9 cellular contexts compared by ENCODE assay signal in genomic region chr15:89114974-89115373, GRCh38. TPM values are rescaled to one million over a fixed set of nuclear protein-coding genes. Genes with fewer than 3 reads are reported as not detected.
DNase-seq lines count a peak whose midpoint lies in the region; FAIRE-seq and TF ChIP-seq lines count a peak whose summit lies in the region.
"Had no signal": no experiment of that assay in that cellular context is flagged by ENCODE, and none has a peak within 500 bp of the region (broad histone marks: within the 10 kb centered on the region; RNA-seq: fewer than 3 reads in every experiment).

No MANE protein-coding gene starts in this region.

- no peak overlapping the region for H3K27ac ChIP-seq in endothelial cell of umbilical vein (ENCODE audit: insufficient read depth, low read depth, low read length)
- peak overlapping the region; percentile 42 for H3K27ac ChIP-seq in osteoblast (ENCODE audit: low read depth, low read length)

- BruUV-seq in endothelial cell of umbilical vein (replicated peaks; lab: Mats Ljungman, UMichigan): no TSS peak

- no peaks in the 10 kb centered on the region for H3K9me3 Mint-ChIP-seq in activated CD4-positive, alpha-beta memory T cell treated with anti-CD3 and anti-CD28 coated beads, Interleukin-2, amount 10 ng/mL, durations not matched to agents 7 days and 5 days

- POLR2A ChIA-PET in endothelial cell of umbilical vein (lab: Charles Lee): interaction anchor here (0.8 kb wide), 1 partner anchor 10 kb away, joined by 3 read pairs; no protein-coding TSS in a partner anchor
- POLR2A ChIA-PET in activated CD4-positive, alpha-beta memory T cell treated with anti-CD3 and anti-CD28 coated beads, Interleukin-2, amount 10 ng/mL, durations not matched to agents 7 days and 5 days (lab: Charles Lee): interaction anchor here (0.8 to 1.7 kb wide), 2 partner anchors 15 to 27 kb away, joined by 3 to 5 read pairs; partner anchors contain the start of gene ABHD2

- TF ChIP-seq POLR2A in endothelial cell of umbilical vein (IDR thresholded peaks at IDR 0.05; ENCODE audit: low read depth, low read length): no peak

- H3K4me1 ChIP-seq in endothelial cell of umbilical vein (ENCODE audit: control insufficient read depth, extremely low read depth, insufficient read depth, low read length) (peaks cover 33% of the 10 kb centered on the region), osteoblast (ENCODE audit: insufficient read depth, low read length) (peaks cover 58% of the 10 kb centered on the region)

- no peaks in the 10 kb centered on the region for H3K79me2 ChIP-seq in endothelial cell of umbilical vein (ENCODE audit: control insufficient read depth, insufficient read depth, low read length)
- peaks cover 66% of the 10 kb centered on the region for H3K79me2 ChIP-seq in osteoblast (ENCODE audit: insufficient read depth, low read length)

- DNase-seq in GM03348 (ENCODE audit: low spot score) (peak; percentile 25), NCI-H526 treated with DMSO at 0.1 percent for 48 hours (lab: John Stamatoyannopoulos, UW) (peak; percentile 15), endothelial cell of umbilical vein (ENCODE audit: low read depth, low spot score) (peak; percentile 75), osteoblast (ENCODE audit: insufficient read length, low spot score, missing footprints) (no peak), NCI-H1930 (lab: John Stamatoyannopoulos, UW) (no peak), AML-193 (lab: John Stamatoyannopoulos, UW) (no peak)
- no peak for DNase-seq in activated CD4-positive, alpha-beta memory T cell treated with anti-CD3 and anti-CD28 coated beads, Interleukin-2, amount 10 ng/mL, durations not matched to agents 7 days and 5 days
- DNase-seq in activated naive CD4-positive, alpha-beta T cell treated with Interleukin-2 at 50 U/mL for 16 hours: no peak
- DNase-seq: activated CD4-positive, alpha-beta T cell treated with anti-CD3 and anti-CD28 coated beads, Interleukin-2, amount 50 U/mL, for 4 hours had no signal

- no peak overlapping the region for H3K27ac Mint-ChIP-seq in activated CD4-positive, alpha-beta memory T cell treated with anti-CD3 and anti-CD28 coated beads, Interleukin-2, amount 10 ng/mL, durations not matched to agents 7 days and 5 days

- no peak for FAIRE-seq in endothelial cell of umbilical vein (lab: Jason Lieb, UNC)

- H3K4me3 ChIP-seq in endothelial cell of umbilical vein (replicated peaks in 1 of 3; ENCODE audit: insufficient read depth in 1 of 3, low read depth in 1 of 3, low read length in 3 of 3): no peak overlapping the region
- no peak overlapping the region for H3K4me3 ChIP-seq in osteoblast (ENCODE audit: insufficient read depth, low read length)

- H3K9ac ChIP-seq in endothelial cell of umbilical vein (replicated peaks; ENCODE audit: extremely low read depth, insufficient read depth, low read length): no peak overlapping the region

- H3K36me3 ChIP-seq in endothelial cell of umbilical vein (ENCODE audit: control insufficient read depth in 2 of 2, extremely low read depth in 1 of 2, insufficient read depth in 2 of 2, low read length in 2 of 2) (peaks cover 4% of the 10 kb centered on the region in 2 experiments), osteoblast (ENCODE audit: insufficient read depth, low read length) (peaks cover 42% of the 10 kb centered on the region)

- no peaks in the 10 kb centered on the region for H3K9me1 ChIP-seq in endothelial cell of umbilical vein (replicated peaks; ENCODE audit: control insufficient read depth, extremely low read depth, insufficient read depth, low read length)

- peaks cover 46% of the 10 kb centered on the region for H3K36me3 Mint-ChIP-seq in activated CD4-positive, alpha-beta memory T cell treated with anti-CD3 and anti-CD28 coated beads, Interleukin-2, amount 10 ng/mL, durations not matched to agents 7 days and 5 days (ENCODE audit: low read depth)

- H3K4me2 ChIP-seq in endothelial cell of umbilical vein (ENCODE audit: insufficient read depth, low read length) (no peak overlapping the region), osteoblast (ENCODE audit: insufficient read depth, low read length) (no peak overlapping the region)

- CTCF ChIA-PET in endothelial cell of umbilical vein (lab: Charles Lee): interaction anchor here (1.1 to 4.2 kb wide), 10 partner anchors 10 to 63 kb away, joined by 3 to 14 read pairs (median 6); no protein-coding TSS in a partner anchor
- CTCF ChIA-PET in activated CD4-positive, alpha-beta memory T cell treated with anti-CD3 and anti-CD28 coated beads, Interleukin-2, amount 10 ng/mL, durations not matched to agents 7 days and 5 days (lab: Charles Lee): interaction anchor here (1.5 to 2.9 kb wide), 2 partner anchors 14 to 92 kb away, joined by 3 to 10 read pairs; no protein-coding TSS in a partner anchor

- H3K27me3 ChIP-seq in endothelial cell of umbilical vein (ENCODE audit: control insufficient read depth in 2 of 2, insufficient read depth in 2 of 2, low read length in 2 of 2) (no peaks in the 10 kb centered on the region), osteoblast (ENCODE audit: insufficient read depth, low read length) (no peaks in the 10 kb centered on the region)

- intact Hi-C loops in endothelial cell of umbilical vein (cut with micrococcal nuclease): no loop called here

- no peak overlapping the region for H3K4me3 Mint-ChIP-seq in activated CD4-positive, alpha-beta memory T cell treated with anti-CD3 and anti-CD28 coated beads, Interleukin-2, amount 10 ng/mL, durations not matched to agents 7 days and 5 days

- no peaks in the 10 kb centered on the region for H4K20me1 ChIP-seq in endothelial cell of umbilical vein (replicated peaks; ENCODE audit: control insufficient read depth, extremely low read depth, insufficient read depth, low read length)
- H4K20me1 ChIP-seq in osteoblast (ENCODE audit: insufficient read depth, low read length): peaks cover 2% of the 10 kb centered on the region

- H3K9me3 ChIP-seq in endothelial cell of umbilical vein (replicated peaks; ENCODE audit: control insufficient read depth, insufficient read depth, low read length) (no peaks in the 10 kb centered on the region), osteoblast (ENCODE audit: low read depth, low read length) (no peaks in the 10 kb centered on the region)

- H2AFZ ChIP-seq in endothelial cell of umbilical vein (ENCODE audit: low read depth, low read length): no peak overlapping the region
- no peak overlapping the region for H2AFZ ChIP-seq in osteoblast (ENCODE audit: low read length)

- TF ChIP-seq CTCF in endothelial cell of umbilical vein (IDR thresholded peaks at IDR 0.05; ENCODE audit: extremely low read depth in 1 of 2, insufficient read depth in 1 of 2, low read depth in 1 of 2, low read length in 2 of 2) (no peak), osteoblast (IDR thresholded peaks at IDR 0.05; ENCODE audit: extremely low read depth, low read depth, low read length) (no peak)

- dilution Hi-C loops in endothelial cell of umbilical vein (cut with MboI; ENCODE audit: extremely low pct_ligation_motif_present, low sequenced_read_pairs): no loop called here

- peaks cover 19% of the 10 kb centered on the region for H3K4me1 Mint-ChIP-seq in activated CD4-positive, alpha-beta memory T cell treated with anti-CD3 and anti-CD28 coated beads, Interleukin-2, amount 10 ng/mL, durations not matched to agents 7 days and 5 days

- no peaks in the 10 kb centered on the region for H3K27me3 Mint-ChIP-seq in activated CD4-positive, alpha-beta memory T cell treated with anti-CD3 and anti-CD28 coated beads, Interleukin-2, amount 10 ng/mL, durations not matched to agents 7 days and 5 days

TF ChIP-seq in endothelial cell of umbilical vein, 7 proteins besides CTCF, POLR2A, EP300 and RAD21:
- TF ChIP-seq GATA2 (IDR thresholded peaks at IDR 0.05; ENCODE audit: insufficient read depth, insufficient read length, low read depth, low read length): no peak
- no peak for TF ChIP-seq POLR2AphosphoS5 (IDR thresholded peaks at IDR 0.05; ENCODE audit: insufficient read depth, low read depth, low read length)
- no peak for TF ChIP-seq JUN (IDR thresholded peaks at IDR 0.05; ENCODE audit: borderline replicate concordance, insufficient read depth, insufficient read length, low read depth)
- no peak for TF ChIP-seq MYC (IDR thresholded peaks at IDR 0.05; ENCODE audit: low read depth, low read length)
- no peak for TF ChIP-seq EZH2 (IDR thresholded peaks at IDR 0.05; ENCODE audit: borderline replicate concordance, low read depth, low read length, severe bottlenecking)
- no peak for TF ChIP-seq MAX (IDR thresholded peaks at IDR 0.05; ENCODE audit: insufficient read depth, insufficient read length)
- no peak for TF ChIP-seq FOS (IDR thresholded peaks at IDR 0.05; ENCODE audit: borderline replicate concordance, insufficient read depth, low read length)

RNA-seq across cellular contexts. Expression of gene ABHD2, which starts 26.7 kb away (rescaled TPM):
- total RNA-seq in endothelial cell of umbilical vein (52.3 and 62.2 TPM in 2 replicates), osteoblast (115 and 151 TPM in 2 replicates)
- polyA plus RNA-seq in endothelial cell of umbilical vein: 14.0 and 16.3 TPM in 2 replicates
- 18.3 and 22.4 TPM in 2 replicates for polyA plus RNA-seq in endothelial cell of umbilical vein (2011; cell fraction: cytosol; rRNA removed)
- polyA plus RNA-seq in endothelial cell of umbilical vein (2011; cell fraction: nucleus; rRNA removed): 19.6 and 20.8 TPM in 2 replicates
- polyA plus RNA-seq in endothelial cell of umbilical vein (2012): 20.9 and 27.4 TPM in 2 replicates
- 139 and 168 TPM in 2 replicates for polyA minus RNA-seq in endothelial cell of umbilical vein
- polyA minus RNA-seq in endothelial cell of umbilical vein (2011; cell fraction: cytosol; rRNA and poly(A)+ RNA removed): 22.2 TPM
- 32.8 and 59.9 TPM in 2 replicates for polyA minus RNA-seq in endothelial cell of umbilical vein (2011; cell fraction: nucleus; rRNA and poly(A)+ RNA removed)
- total RNA-seq in activated CD4-positive, alpha-beta memory T cell treated with anti-CD3 and anti-CD28 coated beads, Interleukin-2, amount 10 ng/mL, durations not matched to agents 7 days and 5 days: 10 to 100 TPM; 62.4 to 63.5 TPM

Comparison
In these comparisons a context has a peak if more than half of its experiments do, and no peak if none do; other contexts are left out.
1. DNase-seq: peak in GM03348 (single experiment), NCI-H526 treated with DMSO at 0.1 percent for 48 hours (single experiment) and endothelial cell of umbilical vein (single experiment); none in osteoblast (single experiment), activated CD4-positive, alpha-beta memory T cell treated with anti-CD3 and anti-CD28 coated beads, Interleukin-2, amount 10 ng/mL, durations not matched to agents 7 days and 5 days (single experiment), NCI-H1930 (0 of 2), activated naive CD4-positive, alpha-beta T cell treated with Interleukin-2 at 50 U/mL for 16 hours (single experiment) and AML-193 (0 of 2).